ENCODE assay signal across 12 cellular contexts in genomic region chr12:110669193-110669502, GRCh38. TPM values are rescaled to one million over a fixed set of nuclear protein-coding genes. Genes with fewer than 3 reads are reported as not detected.
DNase-seq lines count a peak whose midpoint lies in the region; ATAC-seq and TF ChIP-seq lines count a peak whose summit lies in the region.
"Had no signal": no experiment of that assay in that cellular context is flagged by ENCODE, and none has a peak within 500 bp of the region (broad histone marks: within the 10 kb centered on the region; RNA-seq: fewer than 3 reads in every experiment).

No MANE protein-coding gene starts in this region.

- intact Hi-C loops in activated CD4-positive, alpha-beta memory T cell treated with anti-CD3 and anti-CD28 coated beads for 36 hours (cut with micrococcal nuclease), result no loop called here
- intact Hi-C loops in dorsolateral prefrontal cortex (cut with DNase I), result no loop called here

- no peaks in the 10 kb centered on the region for H4K20me1 ChIP-seq in OCI-LY3 (ENCODE audit: insufficient read depth, low read length)
- no peaks in the 10 kb centered on the region for H4K20me1 ChIP-seq in neural progenitor cell (ENCODE audit: low read depth)
- no peaks in the 10 kb centered on the region for H4K20me1 ChIP-seq in smooth muscle cell (ENCODE audit: low read depth)

- H3K27ac ChIP-seq in OCI-LY3 (ENCODE audit: low read length) (peak overlapping the region; percentile 84), neural progenitor cell (no peak overlapping the region), dorsolateral prefrontal cortex (no peak overlapping the region), smooth muscle cell (ENCODE audit: low read depth) (no peak overlapping the region), gastroesophageal sphincter (no peak overlapping the region)
- H3K27ac ChIP-seq: coronary artery, heart left ventricle had no signal

- H3K9ac ChIP-seq in OCI-LY3 (ENCODE audit: low read length), result peak overlapping the region; percentile 54; the same call in 1 of the 2 replicates
- H3K9ac ChIP-seq in neural progenitor cell, result no peak overlapping the region
- H3K9ac ChIP-seq in smooth muscle cell (ENCODE audit: low read depth), result no peak overlapping the region

- H3K27me3 Mint-ChIP-seq in activated CD4-positive, alpha-beta memory T cell treated with anti-CD3 and anti-CD28 coated beads for 36 hours, result no peaks in the 10 kb centered on the region
- no peaks in the 10 kb centered on the region for H3K27me3 Mint-ChIP-seq in activated CD4-positive, alpha-beta memory T cell treated with anti-CD3 and anti-CD28 coated beads, Interleukin-2, amount 10 ng/mL, durations not matched to agents 7 days and 5 days
- peaks cover 9% of the 10 kb centered on the region for H3K27me3 Mint-ChIP-seq in neural progenitor cell (ENCODE audit: insufficient read depth, low read depth)

- H3K4me2 ChIP-seq in OCI-LY3 (ENCODE audit: low read length) (peak overlapping the region; percentile 84), neural progenitor cell (no peak overlapping the region), smooth muscle cell (no peak overlapping the region)

- H3K9me3 ChIP-seq in OCI-LY3 (ENCODE audit: insufficient read depth, low read length) (peaks cover 13% of the 10 kb centered on the region), neural progenitor cell (ENCODE audit: low read depth) (no peaks in the 10 kb centered on the region), smooth muscle cell (replicated peaks; ENCODE audit: low read depth) (peaks cover 3% of the 10 kb centered on the region), gastroesophageal sphincter (peaks cover 0 to 29% (median 0%) of the 10 kb centered on the region in 3 donors)

- no peak overlapping the region for H3K4me3 Mint-ChIP-seq in activated CD4-positive, alpha-beta memory T cell treated with anti-CD3 and anti-CD28 coated beads for 36 hours
- H3K4me3 Mint-ChIP-seq in activated CD4-positive, alpha-beta memory T cell treated with anti-CD3 and anti-CD28 coated beads, Interleukin-2, amount 10 ng/mL, durations not matched to agents 7 days and 5 days, result no peak overlapping the region
- H3K4me3 Mint-ChIP-seq in neural progenitor cell, result peak overlapping the region; percentile 11

- H2AFZ ChIP-seq in OCI-LY3 (ENCODE audit: low read depth, low read length), result peak overlapping the region; percentile 31; the same call in 1 of the 2 replicates
- H2AFZ ChIP-seq in neural progenitor cell (replicated peaks), result no peak overlapping the region
- no peak overlapping the region for H2AFZ ChIP-seq in smooth muscle cell (ENCODE audit: low read depth)

- ATAC-seq in GM21786 (IDR thresholded peaks at IDR 0.05; ENCODE audit: unreplicated experiment), result peak; percentile 31
- no peak for ATAC-seq in gastroesophageal sphincter
- ATAC-seq: heart left ventricle had no signal

- peaks cover 42% of the 10 kb centered on the region for H3K4me1 ChIP-seq in OCI-LY3 (ENCODE audit: low read length)
- no peaks in the 10 kb centered on the region for H3K4me1 ChIP-seq in neural progenitor cell
- no peaks in the 10 kb centered on the region for H3K4me1 ChIP-seq in smooth muscle cell (ENCODE audit: low read depth)
- no peaks in the 10 kb centered on the region for H3K4me1 ChIP-seq in gastroesophageal sphincter

- no peaks in the 10 kb centered on the region for H3F3A ChIP-seq in neural progenitor cell (ENCODE audit: low read depth)
- no peaks in the 10 kb centered on the region for H3F3A ChIP-seq in smooth muscle cell (ENCODE audit: low read depth)

- H3K27ac Mint-ChIP-seq in activated CD4-positive, alpha-beta memory T cell treated with anti-CD3 and anti-CD28 coated beads for 36 hours, result peak overlapping the region; percentile 0
- H3K27ac Mint-ChIP-seq in activated CD4-positive, alpha-beta memory T cell treated with anti-CD3 and anti-CD28 coated beads, Interleukin-2, amount 10 ng/mL, durations not matched to agents 7 days and 5 days, result no peak overlapping the region
- H3K27ac Mint-ChIP-seq in neural progenitor cell, result no peak overlapping the region

- no peak for TF ChIP-seq EP300 in gastroesophageal sphincter (IDR thresholded peaks at IDR 0.05)

- H3K4me3 ChIP-seq in OCI-LY3 (ENCODE audit: low read length) (peak overlapping the region; percentile 54; the same call in 1 of the 2 replicates), neural progenitor cell (no peak overlapping the region), dorsolateral prefrontal cortex (no peak overlapping the region), smooth muscle cell (no peak overlapping the region), gastroesophageal sphincter (no peak overlapping the region)
- H3K4me3 ChIP-seq: coronary artery, heart left ventricle had no signal

- peaks cover 14% of the 10 kb centered on the region for H3K36me3 Mint-ChIP-seq in activated CD4-positive, alpha-beta memory T cell treated with anti-CD3 and anti-CD28 coated beads for 36 hours
- H3K36me3 Mint-ChIP-seq in activated CD4-positive, alpha-beta memory T cell treated with anti-CD3 and anti-CD28 coated beads, Interleukin-2, amount 10 ng/mL, durations not matched to agents 7 days and 5 days (ENCODE audit: low read depth), result peaks cover 27% of the 10 kb centered on the region
- H3K36me3 Mint-ChIP-seq in neural progenitor cell, result peaks cover 10% of the 10 kb centered on the region

- H3K36me3 ChIP-seq in OCI-LY3 (replicated peaks; ENCODE audit: low read depth, low read length) (peaks cover 3% of the 10 kb centered on the region), neural progenitor cell (no peaks in the 10 kb centered on the region), smooth muscle cell (ENCODE audit: low read depth) (no peaks in the 10 kb centered on the region), gastroesophageal sphincter (peaks cover 0 to 28% of the 10 kb centered on the region in 2 donors)

- TF ChIP-seq POLR2A in gastroesophageal sphincter (IDR thresholded peaks at IDR 0.05), result no peak

- H3K27me3 ChIP-seq in OCI-LY3 (ENCODE audit: low read depth, low read length), result no peaks in the 10 kb centered on the region
- no peaks in the 10 kb centered on the region for H3K27me3 ChIP-seq in neural progenitor cell
- H3K27me3 ChIP-seq in dorsolateral prefrontal cortex, result no peaks in the 10 kb centered on the region
- H3K27me3 ChIP-seq in smooth muscle cell (ENCODE audit: low read depth), result no peaks in the 10 kb centered on the region
- H3K27me3 ChIP-seq in gastroesophageal sphincter, result no peaks in the 10 kb centered on the region
- H3K27me3 ChIP-seq: heart left ventricle had no signal

- no peak for TF ChIP-seq CTCF in OCI-LY3 (IDR thresholded peaks at IDR 0.05; ENCODE audit: low read depth, low read length)
- TF ChIP-seq CTCF in neural progenitor cell (IDR thresholded peaks at IDR 0.05), result no peak
- TF ChIP-seq CTCF in dorsolateral prefrontal cortex (IDR thresholded peaks at IDR 0.05 in 54 of 56, conservative IDR thresholded peaks at IDR 0.05 in 2 of 56; ENCODE audit: low read depth in 1 of 56, partially characterized antibody in 56 of 56), result no peak
- TF ChIP-seq CTCF in smooth muscle cell (IDR thresholded peaks at IDR 0.05; ENCODE audit: borderline replicate concordance, insufficient read depth, poor library complexity, severe bottlenecking), result no peak
- TF ChIP-seq CTCF in gastroesophageal sphincter (IDR thresholded peaks at IDR 0.05), result no peak

- WGBS in smooth muscle cell (ENCODE audit: low lambda C conversion rate), result 75% methylated on average over 5 of the region's 5 CpGs
- whole genome bisulfite sequencing in gastroesophageal sphincter (ENCODE audit: low coverage in 1 of 2), 2 donors, result 64 to 68% methylated on average over 4 to 5 of the region's 5 CpGs

- CTCF ChIA-PET in activated CD4-positive, alpha-beta memory T cell treated with anti-CD3 and anti-CD28 coated beads for 36 hours (lab: Charles Lee), result no interaction called here
- CTCF ChIA-PET in activated CD4-positive, alpha-beta memory T cell treated with anti-CD3 and anti-CD28 coated beads, Interleukin-2, amount 10 ng/mL, durations not matched to agents 7 days and 5 days (lab: Charles Lee), result no interaction called here

- H3K4me1 Mint-ChIP-seq in activated CD4-positive, alpha-beta memory T cell treated with anti-CD3 and anti-CD28 coated beads for 36 hours (ENCODE audit: low read depth), result peaks cover 21% of the 10 kb centered on the region
- H3K4me1 Mint-ChIP-seq in activated CD4-positive, alpha-beta memory T cell treated with anti-CD3 and anti-CD28 coated beads, Interleukin-2, amount 10 ng/mL, durations not matched to agents 7 days and 5 days, result peaks cover 34% of the 10 kb centered on the region
- H3K4me1 Mint-ChIP-seq in neural progenitor cell, result peaks cover 6% of the 10 kb centered on the region

- H3K79me2 ChIP-seq in OCI-LY3 (ENCODE audit: low read length), result no peaks in the 10 kb centered on the region
- no peaks in the 10 kb centered on the region for H3K79me2 ChIP-seq in neural progenitor cell (ENCODE audit: low read depth)
- H3K79me2 ChIP-seq in smooth muscle cell (ENCODE audit: low read depth), result no peaks in the 10 kb centered on the region

- POLR2A ChIA-PET in activated CD4-positive, alpha-beta memory T cell treated with anti-CD3 and anti-CD28 coated beads for 36 hours (lab: Charles Lee), result no interaction called here
- POLR2A ChIA-PET in activated CD4-positive, alpha-beta memory T cell treated with anti-CD3 and anti-CD28 coated beads, Interleukin-2, amount 10 ng/mL, durations not matched to agents 7 days and 5 days (lab: Charles Lee), result no interaction called here

- no peak for DNase-seq in activated CD4-positive, alpha-beta memory T cell treated with anti-CD3 and anti-CD28 coated beads for 36 hours
- no peak for DNase-seq in activated CD4-positive, alpha-beta memory T cell treated with anti-CD3 and anti-CD28 coated beads, Interleukin-2, amount 10 ng/mL, durations not matched to agents 7 days and 5 days
- DNase-seq in neural progenitor cell (ENCODE audit: low spot score) (no peak), dorsolateral prefrontal cortex (no peak), smooth muscle cell (lab: John Stamatoyannopoulos, UW; ENCODE audit: unreplicated experiment) (no peak)
- DNase-seq: heart left ventricle; NCI-H1436 treated with DMSO at 0.1 percent for 48 hours; stimulated activated CD4-positive, alpha-beta T cell treated with anti-CD3 and anti-CD28 coated beads, Interleukin-12 subunit alpha, Interleukin-12 subunit beta, amount 100 ng/mL, for 4 hours had no signal

- H3K9me3 Mint-ChIP-seq in activated CD4-positive, alpha-beta memory T cell treated with anti-CD3 and anti-CD28 coated beads for 36 hours, result peaks cover 17% of the 10 kb centered on the region
- H3K9me3 Mint-ChIP-seq in activated CD4-positive, alpha-beta memory T cell treated with anti-CD3 and anti-CD28 coated beads, Interleukin-2, amount 10 ng/mL, durations not matched to agents 7 days and 5 days, result peaks cover 11% of the 10 kb centered on the region
- peaks cover 27% of the 10 kb centered on the region for H3K9me3 Mint-ChIP-seq in neural progenitor cell

RNA-seq across cellular contexts. Expression of gene HVCN1, which starts 19.8 kb away (rescaled TPM):
- 1 to 10 TPM; 4.0 to 4.1 TPM for total RNA-seq in activated CD4-positive, alpha-beta memory T cell treated with anti-CD3 and anti-CD28 coated beads for 36 hours
- total RNA-seq in activated CD4-positive, alpha-beta memory T cell treated with anti-CD3 and anti-CD28 coated beads, Interleukin-2, amount 10 ng/mL, durations not matched to agents 7 days and 5 days, result 10 to 100 TPM; 11.6 to 12.9 TPM
- total RNA-seq in neural progenitor cell (ENCODE audit: low replicate concordance) (12.0 and 16.4 TPM in 2 replicates), dorsolateral prefrontal cortex (10 to 100 TPM in 66 of 120 experiments, 1 to 10 TPM in 54; 3.9 to 31.3 (median 10.4) TPM), smooth muscle cell (4.6 and 8.3 TPM in 2 replicates), gastroesophageal sphincter (10 to 100 TPM in 1 of 4 donors, 1 to 10 TPM in 3; 1.4 to 12.0 (median 8.1) TPM)
- 5.3 and 5.5 TPM in 2 replicates for polyA plus RNA-seq in smooth muscle cell

RNA-seq across cellular contexts. Expression of gene TCTN1, which starts 55.2 kb away (rescaled TPM):
- total RNA-seq in activated CD4-positive, alpha-beta memory T cell treated with anti-CD3 and anti-CD28 coated beads for 36 hours, result 1 to 10 TPM; 6.4 to 7.6 TPM
- total RNA-seq in activated CD4-positive, alpha-beta memory T cell treated with anti-CD3 and anti-CD28 coated beads, Interleukin-2, amount 10 ng/mL, durations not matched to agents 7 days and 5 days, result 1 to 10 TPM; 2.6 to 3.4 TPM
- total RNA-seq in neural progenitor cell (ENCODE audit: low replicate concordance) (42.7 and 48.6 TPM in 2 replicates), dorsolateral prefrontal cortex (10 to 100 TPM; 26.4 to 77.4 (median 40.6) TPM), smooth muscle cell (26.4 and 28.4 TPM in 2 replicates), gastroesophageal sphincter (10 to 100 TPM; 19.4 to 32.5 (median 30.5) TPM)
- 22.5 and 26.2 TPM in 2 replicates for polyA plus RNA-seq in smooth muscle cell
